ENCODE assay signal across 15 cellular contexts in genomic region chr2:23096905-23097602, GRCh38.
A peak's percentile ranks its signal among the peaks of the same experiment; 100 is the strongest.
DNase-seq lines count a peak whose midpoint lies in the region; ATAC-seq, FAIRE-seq and TF ChIP-seq lines count a peak whose summit lies in the region.
"Had no signal": no experiment of that assay in that cellular context is flagged by ENCODE, and none has a peak within 500 bp of the region (broad histone marks: within the 10 kb centered on the region; RNA-seq: fewer than 3 reads in every experiment).

No MANE protein-coding gene starts in this region.

- H3K27me3 ChIP-seq in SK-N-SH (ENCODE audit: insufficient read depth) (no peaks in the 10 kb centered on the region), WERI-Rb-1 (ENCODE audit: insufficient read depth, low read depth, severe bottlenecking) (no peaks in the 10 kb centered on the region)

- peaks cover 0 to 7% of the 10 kb centered on the region in 2 experiments; a peak in 2 of 4 replicates for H3K4me1 ChIP-seq in SK-N-SH (ENCODE audit: control insufficient read depth in 1 of 2, insufficient read depth in 2 of 2, low read depth in 1 of 2, low read length in 1 of 2)
- H3K4me1 ChIP-seq: HAP-1 had no signal

- WGBS in SK-N-SH (ENCODE audit: low lambda C conversion rate): 6% methylated on average over 3 of the region's 3 CpGs

- no peak overlapping the region for H3K4me3 ChIP-seq in SK-N-SH (ENCODE audit: low read depth in 2 of 2, low read length in 1 of 2)
- H3K4me3 ChIP-seq in WERI-Rb-1 (ENCODE audit: low read depth, low read length): no peak overlapping the region
- H3K4me3 ChIP-seq in fibroblast of mammary gland (ENCODE audit: control insufficient read depth, low read depth, low read length): no peak overlapping the region
- H3K4me3 ChIP-seq: HAP-1 had no signal

- H2AFZ ChIP-seq in SK-N-SH (ENCODE audit: low read depth): no peak overlapping the region

- TF ChIP-seq RAD21 in SK-N-SH (IDR thresholded peaks at IDR 0.05; ENCODE audit: low read length): peak; percentile 46; the same call in 1 of the 2 replicates

- H3K9me3 ChIP-seq in SK-N-SH (peaks cover 8% of the 10 kb centered on the region; the same call in 1 of the 2 replicates), WERI-Rb-1 (ENCODE audit: severe bottlenecking) (no peaks in the 10 kb centered on the region)
- H3K9me3 ChIP-seq: HAP-1 had no signal

- CTCF ChIA-PET in SK-N-SH (lab: Yijun Ruan, JAX): interaction anchor here (1.1 to 1.5 kb wide), 2 partner anchors 10 kb away, joined by 3 to 4 read pairs; no protein-coding TSS in a partner anchor

- no peak for TF ChIP-seq CTCF in SK-N-SH (IDR thresholded peaks at IDR 0.05)
- 0 out of 2 replicates have a peak, but pooled peaks have one; percentile 21 for TF ChIP-seq CTCF in WERI-Rb-1 (IDR thresholded peaks at IDR 0.05; ENCODE audit: low read depth, low read length)
- no peak for TF ChIP-seq CTCF in fibroblast of mammary gland (conservative IDR thresholded peaks at IDR 0.05; ENCODE audit: control insufficient read depth, insufficient read depth, low read depth, low read length)

- H3K9ac ChIP-seq in SK-N-SH: no peak overlapping the region

- H3F3A ChIP-seq in SK-N-SH (replicated peaks; ENCODE audit: insufficient read depth): no peaks in the 10 kb centered on the region

- FAIRE-seq in urothelium cell line (lab: Jason Lieb, UNC): no peak
- FAIRE-seq: HTR-8/SVneo had no signal

- H3K4me2 ChIP-seq in SK-N-SH: no peak overlapping the region

- H3K79me2 ChIP-seq in SK-N-SH (ENCODE audit: insufficient read depth): no peaks in the 10 kb centered on the region

- DNase-seq in SK-N-SH (no peak), WERI-Rb-1 (no peak), fibroblast of mammary gland (ENCODE audit: low read depth) (peak; percentile 0), urothelium cell line (ENCODE audit: low spot score) (peak; percentile 21), pons (ENCODE audit: low spot score) (no peak), DMS114 treated with DMSO at 0.1 percent for 48 hours (lab: John Stamatoyannopoulos, UW; ENCODE audit: unreplicated experiment) (no peak), COLO668 (lab: John Stamatoyannopoulos, UW; ENCODE audit: unreplicated experiment) (no peak)
- DNase-seq: COR-L47, DMS53, NCI-H1417 treated with DMSO at 0.1 percent for 48 hours, NCI-H2081, NCI-H526 treated with DMSO at 0.1 percent for 48 hours had no signal

- POLR2A ChIA-PET in SK-N-SH (lab: Yijun Ruan, JAX): no interaction called here

- no peaks in the 10 kb centered on the region for H3K36me3 ChIP-seq in SK-N-SH (replicated peaks in 1 of 2; ENCODE audit: control insufficient read depth in 1 of 2, insufficient read depth in 2 of 2, low read length in 1 of 2)
- no peaks in the 10 kb centered on the region for H3K36me3 ChIP-seq in WERI-Rb-1
- H3K36me3 ChIP-seq: HAP-1 had no signal

- H4K20me1 ChIP-seq in SK-N-SH (ENCODE audit: insufficient read depth): no peaks in the 10 kb centered on the region

- H3K27ac ChIP-seq in SK-N-SH (ENCODE audit: low read depth in 2 of 2, low read length in 1 of 2): no peak overlapping the region
- H3K27ac ChIP-seq in WERI-Rb-1: no peak overlapping the region

- no peak for TF ChIP-seq EP300 in SK-N-SH (IDR thresholded peaks at IDR 0.05; ENCODE audit: borderline replicate concordance in 1 of 2, low read depth in 1 of 2, low read length in 1 of 2)

- ATAC-seq in SK-N-SH treated with all-trans-retinoic acid at 6 μM for 48 hours: no peak

- H3K9me2 ChIP-seq in SK-N-SH: no peaks in the 10 kb centered on the region

TF ChIP-seq in SK-N-SH, 30 proteins besides CTCF, POLR2A, EP300 and RAD21 (continues in another document):
- no peak for TF ChIP-seq GABPA (IDR thresholded peaks at IDR 0.05; ENCODE audit: low read depth)
- no peak for TF ChIP-seq GATA2 (CRISPR knock-in tag; IDR thresholded peaks at IDR 0.05)
- TF ChIP-seq MAX (IDR thresholded peaks at IDR 0.05; ENCODE audit: low read depth): no peak
- no peak for TF ChIP-seq MEF2A (IDR thresholded peaks at IDR 0.05; ENCODE audit: borderline replicate concordance, low read depth)
- TF ChIP-seq ZBTB33 (IDR thresholded peaks at IDR 0.05; ENCODE audit: borderline replicate concordance, low read depth): no peak
- TF ChIP-seq ELF1 (IDR thresholded peaks at IDR 0.05): no peak
- no peak for TF ChIP-seq CHD2 (IDR thresholded peaks at IDR 0.05; ENCODE audit: low read length, partially characterized antibody)
- TF ChIP-seq RCOR1 (IDR thresholded peaks at IDR 0.05; ENCODE audit: low read length): no peak
- no peak for TF ChIP-seq SMC3 (IDR thresholded peaks at IDR 0.05; ENCODE audit: low read depth, low read length)
- TF ChIP-seq PBX3 (IDR thresholded peaks at IDR 0.05): no peak

TF ChIP-seq in SK-N-SH treated with all-trans-retinoic acid at 6 μM for 48 hours, 23 proteins besides CTCF, POLR2A, EP300 and RAD21:
- TF ChIP-seq ZFP3 (CRISPR knock-in tag; IDR thresholded peaks at IDR 0.05) (no peak), CREB5 (CRISPR knock-in tag; IDR thresholded peaks at IDR 0.05; ENCODE audit: low read depth) (no peak)

Comparison
In these comparisons a context has a peak if more than half of its experiments do, and no peak if none do; other contexts are left out.
1. DNase-seq: peak in fibroblast of mammary gland (single experiment) and urothelium cell line (single experiment); none in SK-N-SH (single experiment), WERI-Rb-1 (single experiment), pons (single experiment), DMS114 treated with DMSO at 0.1 percent for 48 hours (single experiment) and COLO668 (single experiment).